In the genomic region with DNA sequence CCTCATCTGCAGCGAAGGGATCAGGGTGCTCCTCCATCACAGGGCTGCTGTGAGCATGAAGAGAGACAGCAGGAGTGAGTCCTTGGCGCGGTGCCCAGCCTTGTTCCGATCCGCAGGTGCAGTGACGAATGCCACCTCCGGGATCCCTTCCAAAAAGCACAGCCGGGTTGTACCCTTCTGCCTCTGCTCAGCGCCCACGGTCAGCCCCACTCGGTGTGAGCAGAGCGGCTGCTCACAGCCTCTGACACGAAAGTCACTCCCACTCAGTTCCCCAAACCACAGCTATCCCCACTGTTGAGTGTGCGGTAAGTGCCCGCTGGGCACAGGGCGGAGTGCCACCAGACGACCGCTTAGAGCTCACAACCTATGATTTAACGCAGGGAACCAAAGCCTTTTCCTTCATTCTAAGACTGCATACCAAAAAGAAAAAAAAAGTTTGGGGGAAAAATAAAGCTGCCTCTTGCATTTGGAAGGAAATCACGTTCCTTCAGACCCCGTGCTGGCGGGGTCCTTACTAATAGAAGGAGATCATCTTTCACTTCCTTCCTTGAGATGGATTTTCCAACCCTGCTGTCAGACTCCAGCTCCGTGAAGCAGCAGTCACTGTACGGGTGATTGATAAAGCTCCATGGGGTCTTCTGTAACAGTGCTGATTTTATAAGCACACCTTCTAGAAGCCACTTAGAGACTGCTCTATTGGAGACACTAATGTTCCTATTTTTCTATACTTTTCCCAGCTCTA, we compare ENCODE assay signal across 14 cellular contexts. TPM values are rescaled to one million over a fixed set of nuclear protein-coding genes. Genes with fewer than 3 reads are reported as not detected.
DNase-seq lines count a peak whose midpoint lies in the region; ATAC-seq, FAIRE-seq and TF ChIP-seq lines count a peak whose summit lies in the region.
"Had no signal": no experiment of that assay in that cellular context is flagged by ENCODE, and none has a peak within 500 bp of the region (broad histone marks: within the 10 kb centered on the region; RNA-seq: fewer than 3 reads in every experiment).

No MANE protein-coding gene starts in this region.

- no peak overlapping the region for H2AFZ ChIP-seq in K562 (ENCODE audit: low read depth, low read length)

- WGBS in K562 (ENCODE audit: insufficient coverage, low coverage, missing lambda C conversion rate), result 4% methylated on average over 24 of the region's 24 CpGs

- H3K9me1 ChIP-seq in K562 (ENCODE audit: control insufficient read depth, insufficient read depth, low read length), result no peaks in the 10 kb centered on the region

- H3K9ac ChIP-seq in K562 (ENCODE audit: insufficient read depth in 1 of 2, low read depth in 2 of 2, low read length in 2 of 2), result no peak overlapping the region

- BruUV-seq in K562 (replicated peaks; lab: Mats Ljungman, UMichigan), result no TSS peak

- peaks cover 17 to 23% of the 10 kb centered on the region in 2 experiments; a peak in 4 of 5 replicates for H3K27me3 ChIP-seq in K562 (ENCODE audit: control insufficient read depth in 2 of 2, insufficient read depth in 2 of 2, low read length in 2 of 2)

- no peaks in the 10 kb centered on the region for H3K36me3 ChIP-seq in K562 (ENCODE audit: control insufficient read depth, insufficient read depth, low read length)
- H3K36me3 ChIP-seq: esophagus squamous epithelium had no signal

- CTCF ChIA-PET in K562 (lab: Yijun Ruan, JAX; ENCODE audit: low intra/inter-chr PET ratio), result interaction anchor here (0.6 kb wide), 1 partner anchor 799 kb away, joined by 5 read pairs; no protein-coding TSS in a partner anchor

- DNase-seq in NCI-H1694 treated with DMSO at 0.1 percent for 48 hours (lab: John Stamatoyannopoulos, UW) (peak; percentile 17), NCI-H1694 (lab: John Stamatoyannopoulos, UW) (no peak), NCI-H2029 treated with DMSO at 0.1 percent for 48 hours (lab: John Stamatoyannopoulos, UW) (peak; percentile 60), K562 (ENCODE audit: extremely low read depth in 1 of 4, low spot score in 3 of 4) (no peak), putamen (ENCODE audit: low spot score) (peak; percentile 72), HUDEP-2 (lab: John Stamatoyannopoulos, UW; ENCODE audit: unreplicated experiment in 76 of 76) (no peak), middle frontal gyrus (ENCODE audit: extremely low spot score, low spot score) (no peak)
- DNase-seq: esophagus squamous epithelium; KG1; stimulated activated CD4-positive, alpha-beta T cell treated with anti-CD3 and anti-CD28 coated beads, Interleukin-4, amount 100 ng/mL, for 4 hours had no signal

- no peaks in the 10 kb centered on the region for H3K9me3 ChIP-seq in K562 (replicated peaks; ENCODE audit: control insufficient read depth, insufficient read depth, low read depth, low read length)
- H3K9me3 ChIP-seq: esophagus squamous epithelium had no signal

- no peak overlapping the region for H3K4me3 ChIP-seq in K562
- H3K4me3 ChIP-seq: esophagus squamous epithelium had no signal

- no peak for FAIRE-seq in K562 (lab: Jason Lieb, UNC)
- FAIRE-seq: A204.1, H54, TTC549 had no signal

- in situ Hi-C loops in K562 (cut with MboI), result no loop called here

- TF ChIP-seq CTCF in K562 (IDR thresholded peaks at IDR 0.05 in 2 of 3, conservative IDR thresholded peaks at IDR 0.05 in 1 of 3; ENCODE audit: insufficient read depth in 2 of 3, low read depth in 1 of 3, low read length in 3 of 3), result no peak

- no peak for TF ChIP-seq POLR2A in K562 (conservative IDR thresholded peaks at IDR 0.05)

- TF ChIP-seq RAD21 in K562 (CRISPR knock-in tag; conservative IDR thresholded peaks at IDR 0.05 in 1 of 2, IDR thresholded peaks at IDR 0.05 in 1 of 2), result no peak

- TF ChIP-seq EP300 in K562 (IDR thresholded peaks at IDR 0.05; ENCODE audit: low read length), result no peak

- no peak overlapping the region for H3K4me2 ChIP-seq in K562 (ENCODE audit: insufficient read depth, low read length)

- H3K4me1 ChIP-seq in K562 (replicated peaks in 1 of 2; ENCODE audit: control insufficient read depth in 2 of 2, insufficient read depth in 2 of 2, low read length in 2 of 2), result peaks cover 0 to 5% of the 10 kb centered on the region in 2 experiments; a peak in 2 of 5 replicates
- H3K4me1 ChIP-seq: esophagus squamous epithelium had no signal

- no peaks in the 10 kb centered on the region for H3K79me2 ChIP-seq in K562 (ENCODE audit: control insufficient read depth, insufficient read depth, low read length)

- POLR2A ChIA-PET in K562 (lab: Yijun Ruan, JAX), result no interaction called here

- intact Hi-C loops in K562 (cut with micrococcal nuclease), result no loop called here

- ATAC-seq in K562 (no peak), HG03571 (IDR thresholded peaks at IDR 0.05; ENCODE audit: unreplicated experiment) (no peak)

- H4K20me1 ChIP-seq in K562 (replicated peaks; ENCODE audit: control insufficient read depth, insufficient read depth, low read length), result no peaks in the 10 kb centered on the region

- H3K27ac ChIP-seq in K562 (ENCODE audit: extremely low read depth, low read depth, low read length), result no peak overlapping the region
- H3K27ac ChIP-seq: esophagus squamous epithelium had no signal

TF ChIP-seq in K562, 482 proteins besides CTCF, POLR2A, EP300 and RAD21:
- TF ChIP-seq STAG1 (CRISPR knock-in tag; IDR thresholded peaks at IDR 0.05; ENCODE audit: borderline replicate concordance) (no peak), NFIC (IDR thresholded peaks at IDR 0.05) (0 out of 2 replicates have a peak, but pooled peaks have one; percentile 8)

RNA-seq across cellular contexts. Expression of a gene that starts 34.7 kb away (rescaled TPM):
- 37.1 and 100 TPM in 2 replicates for total RNA-seq in K562 (2011; cell fraction: chromatin; rRNA removed; ENCODE audit: low replicate concordance)
- 20.7 and 22.5 TPM in 2 replicates for total RNA-seq in K562 (2011; cell fraction: nucleolus; rRNA removed)
- 28.2 and 34.5 TPM in 2 replicates for total RNA-seq in K562 (2011; cell fraction: nucleoplasm; rRNA removed)
- total RNA-seq in K562 (2014; rRNA removed) (25.2 and 33.9 TPM in 2 replicates), K562 (2014; rRNA removed; fragmentation: Illumina TruSeq; extraction: Trizol) (24.9 and 27.4 TPM in 2 replicates), K562 (2015; rRNA removed; fragmentation: Illumina TruSeq; extraction: Trizol) (28.0 and 28.5 TPM in 2 replicates), K562 (2021) (16.1 and 18.9 TPM in 2 replicates)
- polyA plus RNA-seq in K562 (2011; rRNA removed) (20.9 and 25.1 TPM in 2 replicates), K562 (2014; fragmentation: Illumina TruSeq; extraction: Trizol) (22.6 and 23.2 TPM in 2 replicates), K562 (2014; fragmentation: Nextera tagmentation; extraction: Ambion mirVana) (1 to 10 TPM; 5.8 to 7.7 TPM), K562 (2014; rRNA removed) (22.7 and 25.5 TPM in 2 replicates)
- 6.8 and 10.8 TPM in 2 replicates for polyA plus RNA-seq in K562 (2011; cell fraction: cytosol; rRNA removed)
- polyA plus RNA-seq in K562 (2011; cell fraction: nucleus; rRNA removed), result 15.5 and 17.8 TPM in 2 replicates
- polyA plus RNA-seq in K562 (2012), result 10.5 and 11.3 TPM in 2 replicates
- 37.4 and 38.4 TPM in 2 replicates for polyA minus RNA-seq in K562 (2011; rRNA and poly(A)+ RNA removed)
- 10.6 and 12.0 TPM in 2 replicates for polyA minus RNA-seq in K562 (2011; cell fraction: cytosol; rRNA and poly(A)+ RNA removed)
- polyA minus RNA-seq in K562 (2011; cell fraction: nucleus; rRNA and poly(A)+ RNA removed), result 12.1 and 23.0 TPM in 2 replicates

Comparison
In these comparisons a context has a peak if more than half of its experiments do, and no peak if none do; other contexts are left out.
1. DNase-seq: peak in NCI-H1694 treated with DMSO at 0.1 percent for 48 hours (single experiment), NCI-H2029 treated with DMSO at 0.1 percent for 48 hours (single experiment) and putamen (single experiment); none in NCI-H1694 (single experiment), K562 (0 of 4), HUDEP-2 (0 of 76) and middle frontal gyrus (single experiment).